ENCODE assay signal across 2 cellular contexts in genomic region chr1:14774988-14775387, GRCh38.
TF ChIP-seq lines count a peak whose summit lies in the region.

No MANE protein-coding gene starts in this region.

TF ChIP-seq in K562, 482 proteins besides CTCF, POLR2A, EP300 and RAD21 (continued from another document):
- TF ChIP-seq ELK3 (CRISPR knock-in tag; IDR thresholded peaks at IDR 0.05) = no peak
- peak; percentile 89 for TF ChIP-seq BCOR (IDR thresholded peaks at IDR 0.05)
- TF ChIP-seq CBX1 (IDR thresholded peaks at IDR 0.05; ENCODE audit: low read depth) = 0 out of 2 replicates have a peak, but pooled peaks have one; percentile 69
- TF ChIP-seq ASH1L (IDR thresholded peaks at IDR 0.05; ENCODE audit: borderline replicate concordance, low read depth, partially characterized antibody) = no peak
- TF ChIP-seq FOXJ2 (tag; IDR thresholded peaks at IDR 0.05) = no peak
- peak in 1 of 2 experiments; percentile 45; a peak in 1 of 4 replicates for TF ChIP-seq KDM1A (IDR thresholded peaks at IDR 0.05)
- TF ChIP-seq ZC3H4 (CRISPR knock-in tag; IDR thresholded peaks at IDR 0.05; ENCODE audit: borderline replicate concordance) = peak; percentile 11; the same call in 1 of the 2 replicates
- no peak for TF ChIP-seq MAFG (tag; conservative IDR thresholded peaks at IDR 0.05)
TF ChIP-seq in K562: peak in this region for 6.

TF ChIP-seq in H1, 55 proteins besides CTCF, POLR2A, EP300 and RAD21 (continued from another document):
- TF ChIP-seq RNF2 (IDR thresholded peaks at IDR 0.05; ENCODE audit: borderline replicate concordance, low read depth, low read length, missing control alignments, poor library complexity, severe bottlenecking) = no peak
- TF ChIP-seq NANOG (IDR thresholded peaks at IDR 0.05; ENCODE audit: insufficient read depth, low read depth, low read length, poor library complexity, severe bottlenecking) = no peak
- TF ChIP-seq FOSL1 (IDR thresholded peaks at IDR 0.05; ENCODE audit: insufficient read depth, low read depth, low read length) = no peak
- TF ChIP-seq CHD1 (IDR thresholded peaks at IDR 0.05; ENCODE audit: low read depth, low read length) = no peak
- TF ChIP-seq SIRT6 (IDR thresholded peaks at IDR 0.05; ENCODE audit: low read length) = no peak
- TF ChIP-seq HDAC6 (IDR thresholded peaks at IDR 0.05; ENCODE audit: low read depth, low read length) = no peak
- no peak for TF ChIP-seq NRF1 (IDR thresholded peaks at IDR 0.05; ENCODE audit: low read depth, low read length)
- TF ChIP-seq GTF2F1 (IDR thresholded peaks at IDR 0.05; ENCODE audit: borderline replicate concordance, low read depth, low read length) = no peak
TF ChIP-seq in H1: peak in this region for 0.
